ENCODE assay signal across 8 cellular contexts in genomic region chr17:32444301-32445074, GRCh38. TPM values are rescaled to one million over a fixed set of nuclear protein-coding genes. Genes with fewer than 3 reads are reported as not detected.
DNase-seq lines count a peak whose midpoint lies in the region; ATAC-seq and TF ChIP-seq lines count a peak whose summit lies in the region.

PSMD11 (plus strand) TSS chr17:32444510; CDS start chr17:32444524, 14 bp downstream.

- H3K27me3 Mint-ChIP-seq in T-helper 1 cell treated with Interleukin-12 subunit alpha and Interleukin-12 subunit beta and Interleukin-4 antibody, amounts not matched to agents 30 μg/mL and 1 μg/mL, for 36 hours (ENCODE audit: low read depth): peaks cover 16% of the 10 kb centered on the region
- peaks cover 21% of the 10 kb centered on the region for H3K27me3 Mint-ChIP-seq in progenitor cell of endocrine pancreas

- no peaks in the 10 kb centered on the region for H3K9me3 Mint-ChIP-seq in T-helper 1 cell treated with Interleukin-12 subunit alpha and Interleukin-12 subunit beta and Interleukin-4 antibody, amounts not matched to agents 30 μg/mL and 1 μg/mL, for 36 hours
- H3K9me3 Mint-ChIP-seq in progenitor cell of endocrine pancreas (ENCODE audit: low read depth): no peaks in the 10 kb centered on the region

- DNase-seq in GM13976 (ENCODE audit: low spot score): peak; percentile 99
- peak; percentile 83 for DNase-seq in NCI-H146 treated with DMSO at 0.1 percent for 48 hours (lab: John Stamatoyannopoulos, UW; ENCODE audit: unreplicated experiment)
- DNase-seq in amniotic stem cell (lab: John Stamatoyannopoulos, UW): peak; percentile 95
- peak; percentile 99 for DNase-seq in left cardiac atrium
- DNase-seq in progenitor cell of endocrine pancreas (ENCODE audit: low spot score, unreplicated experiment): peak; percentile 99
- DNase-seq in ureter (ENCODE audit: low spot score): peak; percentile 96

- peak; percentile 91 for TF ChIP-seq CTCF in GM13976 (IDR thresholded peaks at IDR 0.05; ENCODE audit: borderline replicate concordance, control extremely low read depth, extremely low read depth, insufficient read depth, missing control alignments)
- peak; percentile 98 for TF ChIP-seq CTCF in progenitor cell of endocrine pancreas (IDR thresholded peaks at IDR 0.05; ENCODE audit: unreplicated experiment)

- ATAC-seq in HG02870 (IDR thresholded peaks at IDR 0.05; ENCODE audit: unreplicated experiment) (peak; percentile 89), left cardiac atrium (peak; percentile 98)

- H3K4me3 Mint-ChIP-seq in T-helper 1 cell treated with Interleukin-12 subunit alpha and Interleukin-12 subunit beta and Interleukin-4 antibody, amounts not matched to agents 30 μg/mL and 1 μg/mL, for 36 hours: peak within 1 kb of the TSS; percentile 97
- H3K4me3 Mint-ChIP-seq in progenitor cell of endocrine pancreas (ENCODE audit: low read depth): peak within 1 kb of the TSS; percentile 89

- peaks cover 41% of the 10 kb centered on the region for H3K4me1 Mint-ChIP-seq in T-helper 1 cell treated with Interleukin-12 subunit alpha and Interleukin-12 subunit beta and Interleukin-4 antibody, amounts not matched to agents 30 μg/mL and 1 μg/mL, for 36 hours (ENCODE audit: low read depth)
- peaks cover 15% of the 10 kb centered on the region for H3K4me1 Mint-ChIP-seq in progenitor cell of endocrine pancreas (ENCODE audit: low read depth)

- intact Hi-C loops in left cardiac atrium (cut with DNase I): no loop called here

- in situ Hi-C loops in GM13976 (cut with MboI; ENCODE audit: low sequenced_read_pairs, unreplicated experiment): no loop called here

- H3K27ac Mint-ChIP-seq in T-helper 1 cell treated with Interleukin-12 subunit alpha and Interleukin-12 subunit beta and Interleukin-4 antibody, amounts not matched to agents 30 μg/mL and 1 μg/mL, for 36 hours: peak within 1 kb of the TSS; percentile 86
- peak within 1 kb of the TSS; percentile 96 for H3K27ac Mint-ChIP-seq in progenitor cell of endocrine pancreas

- peaks cover 19% of the 10 kb centered on the region for H3K36me3 Mint-ChIP-seq in T-helper 1 cell treated with Interleukin-12 subunit alpha and Interleukin-12 subunit beta and Interleukin-4 antibody, amounts not matched to agents 30 μg/mL and 1 μg/mL, for 36 hours (ENCODE audit: low read depth)
- H3K36me3 Mint-ChIP-seq in progenitor cell of endocrine pancreas (ENCODE audit: insufficient read depth): peaks cover 6% of the 10 kb centered on the region

RNA-seq across cellular contexts. Expression of gene PSMD11, which starts in this region (rescaled TPM):
- total RNA-seq in left cardiac atrium (10 to 100 TPM; 53.4 to 82.2 TPM), progenitor cell of endocrine pancreas (110 and 113 TPM in 2 replicates), ureter (80.9 TPM)

Comparison
In these comparisons a context has a peak if more than half of its experiments do, and no peak if none do; other contexts are left out.
1. Peak in every context shown above with its lines: DNase-seq and ATAC-seq.